Comparison of ENCODE assay signal across 8 cellular contexts in the genomic region with DNA sequence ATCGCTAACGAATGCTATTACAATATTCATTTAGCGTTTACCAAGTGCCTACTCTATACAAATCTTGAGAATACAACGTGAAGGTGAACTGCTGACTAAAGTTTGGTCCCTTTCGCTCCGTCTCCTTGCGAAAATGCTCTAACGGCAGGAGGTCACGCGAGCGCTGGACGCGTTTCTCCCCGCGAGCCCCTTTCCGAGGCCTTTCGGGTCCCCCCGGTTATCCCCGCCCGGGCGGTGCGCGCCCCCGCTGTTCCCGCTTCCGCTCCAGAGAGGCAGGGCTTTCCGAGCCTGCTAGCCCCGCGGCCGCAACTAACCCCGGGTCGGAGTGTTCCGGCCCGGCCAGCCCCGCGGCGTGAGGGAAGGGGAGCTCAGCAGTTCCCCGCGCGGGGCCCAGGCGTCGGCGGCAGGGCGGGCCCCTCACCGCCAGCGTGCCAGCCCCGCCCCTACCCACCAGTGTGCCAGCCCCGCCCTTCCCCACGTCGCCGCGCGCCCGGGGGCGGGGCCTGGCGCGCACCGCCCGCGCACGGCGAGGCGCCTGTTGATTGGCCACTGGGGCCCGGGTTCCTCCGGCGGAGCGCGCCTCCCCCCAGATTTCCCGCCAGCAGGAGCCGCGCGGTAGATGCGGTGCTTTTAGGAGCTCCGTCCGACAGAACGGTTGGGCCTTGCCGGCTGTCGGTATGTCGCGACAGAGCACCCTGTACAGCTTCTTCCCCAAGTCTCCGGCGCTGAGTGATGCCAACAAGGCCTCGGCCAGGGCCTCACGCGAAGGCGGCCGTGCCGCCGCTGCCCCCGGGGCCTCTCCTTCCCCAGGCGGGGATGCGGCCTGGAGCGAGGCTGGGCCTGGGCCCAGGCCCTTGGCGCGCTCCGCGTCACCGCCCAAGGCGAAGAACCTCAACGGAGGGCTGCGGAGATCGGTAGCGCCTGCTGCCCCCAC. TPM values are rescaled to one million over a fixed set of nuclear protein-coding genes. Genes with fewer than 3 reads are reported as not detected.
DNase-seq lines count a peak whose midpoint lies in the region; ATAC-seq and TF ChIP-seq lines count a peak whose summit lies in the region.

Gene MSH6 (plus strand): TSS at position 589 of the 934 bp plus-strand sequence. CDS start 89 bp downstream, at position 678.

- H3K27me3 Mint-ChIP-seq in CD14-positive monocyte (ENCODE audit: low read depth in 3 of 3), result peaks cover 0 to 7% (median 0%) of the 10 kb centered on the region in 3 donors

- H3K27ac ChIP-seq in right lobe of liver, result peak within 1 kb of the TSS; percentile 94 to 98 (median 98)

- TF ChIP-seq CTCF in CD14-positive monocyte (IDR thresholded peaks at IDR 0.05), result no peak
- no peak for TF ChIP-seq CTCF in right lobe of liver (IDR thresholded peaks at IDR 0.05)

- WGBS in right lobe of liver (ENCODE audit: insufficient coverage, low coverage, low lambda C conversion rate, missing lambda C conversion rate), result 1% methylated on average over 20 of the region's 103 CpGs

- intact Hi-C loops in CD14-positive monocyte (cut with micrococcal nuclease) (loop anchor here (5.0 kb wide), 1 partner anchor 124 kb away; the partner anchor contains the start of gene FBXO11 (in 2 of the 2)), right lobe of liver (cut with DNase I) (no loop called here)

- H3K9me3 Mint-ChIP-seq in CD14-positive monocyte, result no peaks in the 10 kb centered on the region

- H3K36me3 Mint-ChIP-seq in CD14-positive monocyte, result no peaks in the 10 kb centered on the region

- no peaks in the 10 kb centered on the region for H3K36me3 ChIP-seq in right lobe of liver

- H3K4me3 ChIP-seq in right lobe of liver, result peak within 1 kb of the TSS; percentile 81 to 97 (median 81)

- H3K27me3 ChIP-seq in right lobe of liver, result no peaks in the 10 kb centered on the region

- no peaks in the 10 kb centered on the region for H3K9me3 ChIP-seq in right lobe of liver

- H3K4me1 ChIP-seq in right lobe of liver, result peaks cover 0 to 14% (median 0%) of the 10 kb centered on the region in 4 donors

- TF ChIP-seq POLR2A in right lobe of liver (IDR thresholded peaks at IDR 0.05), result peak; percentile 81

- peak within 1 kb of the TSS; percentile 84 to 92 for H3K4me3 Mint-ChIP-seq in CD14-positive monocyte

- ATAC-seq in GM19395 (IDR thresholded peaks at IDR 0.05; ENCODE audit: unreplicated experiment), result peak; percentile 79
- ATAC-seq in HG03558 (IDR thresholded peaks at IDR 0.05; ENCODE audit: extremely low read depth, unreplicated experiment), result peak; percentile 68
- ATAC-seq in right lobe of liver, result peak; percentile 90 to 97 (median 94)

- peaks cover 34% of the 10 kb centered on the region for H3K4me1 Mint-ChIP-seq in CD14-positive monocyte

- DNase-seq in CD14-positive monocyte (ENCODE audit: low spot score) (peak; percentile 80), NCI-H748 (lab: John Stamatoyannopoulos, UW; ENCODE audit: unreplicated experiment) (peak; percentile 86), dermis blood vessel endothelial cell (peak; percentile 93), right lobe of liver (peak; percentile 92 to 94 (median 93))
- DNase-seq in activated CD4-positive, alpha-beta T cell treated with anti-CD3 and anti-CD28 coated beads, Interleukin-2, amount 50 U/mL, for 4 hours, result peak; percentile 80 to 85
- DNase-seq in stimulated activated CD4-positive, alpha-beta T cell treated with anti-CD3 and anti-CD28 coated beads, Interleukin-4, amount 100 ng/mL, for 4 hours, result peak; percentile 86 to 87

- H3K27ac Mint-ChIP-seq in CD14-positive monocyte, result peak within 1 kb of the TSS; percentile 78 to 93 (median 88)

RNA-seq across cellular contexts. Expression of gene MSH6, which starts in this region (rescaled TPM):
- 1 to 10 TPM; 6.0 to 6.5 TPM for polyA plus RNA-seq in CD14-positive monocyte
- total RNA-seq in dermis blood vessel endothelial cell, result 50.7 and 53.0 TPM in 2 replicates
- 10 to 100 TPM; 19.7 to 34.7 (median 23.0) TPM for total RNA-seq in right lobe of liver

Comparison
In these comparisons a context has a peak if more than half of its experiments do, and no peak if none do; other contexts are left out.
1. Peak in every context shown above with its lines: DNase-seq, ATAC-seq, H3K4me3 ChIP-seq and H3K27ac ChIP-seq.
2. intact Hi-C loops: an anchor here in CD14-positive monocyte (5.0 kb wide); none called in right lobe of liver.